In genomic region chr6:155315516-155315871, GRCh38 we compare ENCODE assay signal across 1 cellular context.
TF ChIP-seq lines count a peak whose summit lies in the region.

No MANE protein-coding gene starts in this region.

TF ChIP-seq in H1, 55 proteins besides CTCF, POLR2A, EP300 and RAD21:
- no peak for TF ChIP-seq SP4 (IDR thresholded peaks at IDR 0.05; ENCODE audit: low read length)
- no peak for TF ChIP-seq NANOG (IDR thresholded peaks at IDR 0.05; ENCODE audit: insufficient read depth, low read depth, low read length, poor library complexity, severe bottlenecking)
- no peak for TF ChIP-seq CHD2 (IDR thresholded peaks at IDR 0.05; ENCODE audit: low read length)
- TF ChIP-seq TEAD4 (IDR thresholded peaks at IDR 0.05; ENCODE audit: low read depth, low read length): no peak
- no peak for TF ChIP-seq MAX (IDR thresholded peaks at IDR 0.05)
- TF ChIP-seq FOSL1 (IDR thresholded peaks at IDR 0.05; ENCODE audit: insufficient read depth, low read depth, low read length): no peak
- no peak for TF ChIP-seq RNF2 (IDR thresholded peaks at IDR 0.05; ENCODE audit: borderline replicate concordance, low read depth, low read length, missing control alignments, poor library complexity, severe bottlenecking)
- TF ChIP-seq CEBPB (IDR thresholded peaks at IDR 0.05; ENCODE audit: low read depth, low read length): no peak
- no peak for TF ChIP-seq ZNF274 (IDR thresholded peaks at IDR 0.05; ENCODE audit: borderline replicate concordance, extremely low read depth, low read length)
- TF ChIP-seq SRF (IDR thresholded peaks at IDR 0.05; ENCODE audit: low read depth, low read length): no peak
- no peak for TF ChIP-seq E2F6 (IDR thresholded peaks at IDR 0.05)
